1 cellular context compared by ENCODE assay signal in the genomic region with DNA sequence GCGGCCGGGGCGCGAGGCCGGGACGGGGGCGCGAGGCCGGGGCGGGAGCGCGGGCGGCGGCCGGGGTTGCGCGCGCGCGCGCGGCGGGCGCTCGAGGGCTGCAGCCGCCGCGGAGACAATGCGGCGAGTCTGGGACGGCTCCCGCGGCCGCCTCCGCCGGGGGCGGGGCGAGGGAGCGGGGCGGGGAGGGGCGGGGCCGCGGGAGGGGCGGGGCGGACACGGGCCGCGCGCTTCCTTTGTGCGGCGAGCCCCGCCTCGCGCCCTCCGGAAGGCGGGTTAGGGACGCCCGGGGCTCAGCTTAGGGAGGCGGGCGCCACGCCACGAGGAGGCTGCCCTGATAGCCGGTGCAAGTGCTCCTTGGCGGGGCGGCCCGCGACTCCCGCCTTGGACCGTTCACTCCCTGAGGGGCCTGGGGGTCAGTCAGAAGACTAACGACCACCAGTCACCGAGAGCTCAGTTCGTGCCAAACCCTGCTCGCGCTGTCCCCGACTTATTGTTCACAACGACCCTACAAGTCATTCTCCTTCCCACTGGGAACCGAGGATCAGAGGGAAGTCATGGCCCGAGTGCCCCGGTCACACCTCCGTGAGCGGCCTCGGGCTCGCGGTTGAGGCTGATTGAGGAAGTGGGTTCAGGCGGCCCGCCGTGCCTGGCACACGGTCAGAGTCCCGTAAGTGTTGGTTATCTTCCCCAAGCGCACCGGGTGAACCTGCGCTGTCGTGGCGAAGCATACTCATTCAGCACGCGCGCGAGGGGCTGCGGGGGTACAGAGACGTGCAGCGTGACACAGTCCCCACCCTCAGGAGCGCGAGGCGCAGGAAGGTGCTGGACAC.
TF ChIP-seq lines count a peak whose summit lies in the region.

No MANE protein-coding gene starts in this region.

TF ChIP-seq in HepG2, 621 proteins besides CTCF, POLR2A, EP300 and RAD21 (continued from another document and continues in another):
- TF ChIP-seq, protein P1, sequence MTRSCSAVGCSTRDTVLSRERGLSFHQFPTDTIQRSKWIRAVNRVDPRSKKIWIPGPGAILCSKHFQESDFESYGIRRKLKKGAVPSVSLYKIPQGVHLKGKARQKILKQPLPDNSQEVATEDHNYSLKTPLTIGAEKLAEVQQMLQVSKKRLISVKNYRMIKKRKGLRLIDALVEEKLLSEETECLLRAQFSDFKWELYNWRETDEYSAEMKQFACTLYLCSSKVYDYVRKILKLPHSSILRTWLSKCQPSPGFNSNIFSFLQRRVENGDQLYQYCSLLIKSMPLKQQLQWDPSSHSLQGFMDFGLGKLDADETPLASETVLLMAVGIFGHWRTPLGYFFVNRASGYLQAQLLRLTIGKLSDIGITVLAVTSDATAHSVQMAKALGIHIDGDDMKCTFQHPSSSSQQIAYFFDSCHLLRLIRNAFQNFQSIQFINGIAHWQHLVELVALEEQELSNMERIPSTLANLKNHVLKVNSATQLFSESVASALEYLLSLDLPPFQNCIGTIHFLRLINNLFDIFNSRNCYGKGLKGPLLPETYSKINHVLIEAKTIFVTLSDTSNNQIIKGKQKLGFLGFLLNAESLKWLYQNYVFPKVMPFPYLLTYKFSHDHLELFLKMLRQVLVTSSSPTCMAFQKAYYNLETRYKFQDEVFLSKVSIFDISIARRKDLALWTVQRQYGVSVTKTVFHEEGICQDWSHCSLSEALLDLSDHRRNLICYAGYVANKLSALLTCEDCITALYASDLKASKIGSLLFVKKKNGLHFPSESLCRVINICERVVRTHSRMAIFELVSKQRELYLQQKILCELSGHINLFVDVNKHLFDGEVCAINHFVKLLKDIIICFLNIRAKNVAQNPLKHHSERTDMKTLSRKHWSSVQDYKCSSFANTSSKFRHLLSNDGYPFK (CRISPR knock-in tag; IDR thresholded peaks at IDR 0.05; ENCODE audit: borderline replicate concordance): peak; percentile 63; the same call in 1 of the 2 replicates
- TF ChIP-seq ETV6 (CRISPR knock-in tag; conservative IDR thresholded peaks at IDR 0.05) (0 out of 2 replicates have a peak, but pooled peaks have one; percentile 73), POLR2AphosphoS2 (IDR thresholded peaks at IDR 0.05; ENCODE audit: low read depth, low read length) (no peak), NFYB (CRISPR knock-in tag; IDR thresholded peaks at IDR 0.05) (no peak; the same call in 1 of the 2 replicates), ZNF660 (CRISPR knock-in tag; IDR thresholded peaks at IDR 0.05; ENCODE audit: borderline replicate concordance, low read depth) (0 out of 2 replicates have a peak, but pooled peaks have one; percentile 57), MTF2 (CRISPR knock-in tag; IDR thresholded peaks at IDR 0.05; ENCODE audit: borderline replicate concordance) (0 out of 2 replicates have a peak, but pooled peaks have one; percentile 75), CHD4 (IDR thresholded peaks at IDR 0.05; ENCODE audit: borderline replicate concordance, low read length) (no peak), REXO4 (CRISPR knock-in tag; IDR thresholded peaks at IDR 0.05; ENCODE audit: borderline replicate concordance) (no peak), ERF (CRISPR knock-in tag; IDR thresholded peaks at IDR 0.05) (peak; percentile 75; the same call in 1 of the 2 replicates), POGZ (CRISPR knock-in tag; IDR thresholded peaks at IDR 0.05) (peak; percentile 30; the same call in 1 of the 2 replicates), KDM5A (IDR thresholded peaks at IDR 0.05; ENCODE audit: borderline replicate concordance, low read length) (no peak), ZNF598 (CRISPR knock-in tag; IDR thresholded peaks at IDR 0.05; ENCODE audit: borderline replicate concordance) (peak; percentile 91; the same call in 1 of the 2 replicates), ZNF891 (CRISPR knock-in tag; IDR thresholded peaks at IDR 0.05) (peak; percentile 66; the same call in 1 of the 2 replicates), SMAD1 (CRISPR knock-in tag; IDR thresholded peaks at IDR 0.05; ENCODE audit: borderline replicate concordance, low read depth) (peak; percentile 23; the same call in 1 of the 2 replicates), KLF16 (CRISPR knock-in tag; IDR thresholded peaks at IDR 0.05) (peak in 1 of 2 experiments; percentile 46; a peak in 1 of 4 replicates), ZNF441 (CRISPR knock-in tag; IDR thresholded peaks at IDR 0.05; ENCODE audit: borderline replicate concordance) (peak; percentile 77; the same call in 1 of the 2 replicates), JUND (CRISPR knock-in tag; IDR thresholded peaks at IDR 0.05) (no peak), ZKSCAN1 (IDR thresholded peaks at IDR 0.05; ENCODE audit: low read length) (no peak), NR2F1 (CRISPR knock-in tag; IDR thresholded peaks at IDR 0.05) (no peak), SIN3A (IDR thresholded peaks at IDR 0.05; ENCODE audit: borderline replicate concordance, low read depth, low read length) (peak; percentile 73; the same call in 1 of the 2 replicates)
- TF ChIP-seq, protein P2, sequence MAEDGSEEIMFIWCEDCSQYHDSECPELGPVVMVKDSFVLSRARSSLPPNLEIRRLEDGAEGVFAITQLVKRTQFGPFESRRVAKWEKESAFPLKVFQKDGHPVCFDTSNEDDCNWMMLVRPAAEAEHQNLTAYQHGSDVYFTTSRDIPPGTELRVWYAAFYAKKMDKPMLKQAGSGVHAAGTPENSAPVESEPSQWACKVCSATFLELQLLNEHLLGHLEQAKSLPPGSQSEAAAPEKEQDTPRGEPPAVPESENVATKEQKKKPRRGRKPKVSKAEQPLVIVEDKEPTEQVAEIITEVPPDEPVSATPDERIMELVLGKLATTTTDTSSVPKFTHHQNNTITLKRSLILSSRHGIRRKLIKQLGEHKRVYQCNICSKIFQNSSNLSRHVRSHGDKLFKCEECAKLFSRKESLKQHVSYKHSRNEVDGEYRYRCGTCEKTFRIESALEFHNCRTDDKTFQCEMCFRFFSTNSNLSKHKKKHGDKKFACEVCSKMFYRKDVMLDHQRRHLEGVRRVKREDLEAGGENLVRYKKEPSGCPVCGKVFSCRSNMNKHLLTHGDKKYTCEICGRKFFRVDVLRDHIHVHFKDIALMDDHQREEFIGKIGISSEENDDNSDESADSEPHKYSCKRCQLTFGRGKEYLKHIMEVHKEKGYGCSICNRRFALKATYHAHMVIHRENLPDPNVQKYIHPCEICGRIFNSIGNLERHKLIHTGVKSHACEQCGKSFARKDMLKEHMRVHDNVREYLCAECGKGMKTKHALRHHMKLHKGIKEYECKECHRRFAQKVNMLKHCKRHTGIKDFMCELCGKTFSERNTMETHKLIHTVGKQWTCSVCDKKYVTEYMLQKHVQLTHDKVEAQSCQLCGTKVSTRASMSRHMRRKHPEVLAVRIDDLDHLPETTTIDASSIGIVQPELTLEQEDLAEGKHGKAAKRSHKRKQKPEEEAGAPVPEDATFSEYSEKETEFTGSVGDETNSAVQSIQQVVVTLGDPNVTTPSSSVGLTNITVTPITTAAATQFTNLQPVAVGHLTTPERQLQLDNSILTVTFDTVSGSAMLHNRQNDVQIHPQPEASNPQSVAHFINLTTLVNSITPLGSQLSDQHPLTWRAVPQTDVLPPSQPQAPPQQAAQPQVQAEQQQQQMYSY (CRISPR knock-in tag; IDR thresholded peaks at IDR 0.05): 0 out of 2 replicates have a peak, but pooled peaks have one; percentile 28
- TF ChIP-seq, protein P3, sequence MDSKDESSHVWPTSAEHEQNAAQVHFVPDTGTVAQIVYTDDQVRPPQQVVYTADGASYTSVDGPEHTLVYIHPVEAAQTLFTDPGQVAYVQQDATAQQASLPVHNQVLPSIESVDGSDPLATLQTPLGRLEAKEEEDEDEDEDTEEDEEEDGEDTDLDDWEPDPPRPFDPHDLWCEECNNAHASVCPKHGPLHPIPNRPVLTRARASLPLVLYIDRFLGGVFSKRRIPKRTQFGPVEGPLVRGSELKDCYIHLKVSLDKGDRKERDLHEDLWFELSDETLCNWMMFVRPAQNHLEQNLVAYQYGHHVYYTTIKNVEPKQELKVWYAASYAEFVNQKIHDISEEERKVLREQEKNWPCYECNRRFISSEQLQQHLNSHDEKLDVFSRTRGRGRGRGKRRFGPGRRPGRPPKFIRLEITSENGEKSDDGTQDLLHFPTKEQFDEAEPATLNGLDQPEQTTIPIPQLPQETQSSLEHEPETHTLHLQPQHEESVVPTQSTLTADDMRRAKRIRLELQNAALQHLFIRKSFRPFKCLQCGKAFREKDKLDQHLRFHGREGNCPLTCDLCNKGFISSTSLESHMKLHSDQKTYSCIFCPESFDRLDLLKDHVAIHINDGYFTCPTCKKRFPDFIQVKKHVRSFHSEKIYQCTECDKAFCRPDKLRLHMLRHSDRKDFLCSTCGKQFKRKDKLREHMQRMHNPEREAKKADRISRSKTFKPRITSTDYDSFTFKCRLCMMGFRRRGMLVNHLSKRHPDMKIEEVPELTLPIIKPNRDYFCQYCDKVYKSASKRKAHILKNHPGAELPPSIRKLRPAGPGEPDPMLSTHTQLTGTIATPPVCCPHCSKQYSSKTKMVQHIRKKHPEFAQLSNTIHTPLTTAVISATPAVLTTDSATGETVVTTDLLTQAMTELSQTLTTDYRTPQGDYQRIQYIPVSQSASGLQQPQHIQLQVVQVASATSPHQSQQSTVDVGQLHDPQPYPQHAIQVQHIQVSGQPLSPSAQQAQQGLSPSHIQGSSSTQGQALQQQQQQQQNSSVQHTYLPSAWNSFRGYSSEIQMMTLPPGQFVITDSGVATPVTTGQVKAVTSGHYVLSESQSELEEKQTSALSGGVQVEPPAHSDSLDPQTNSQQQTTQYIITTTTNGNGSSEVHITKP (CRISPR knock-in tag; IDR thresholded peaks at IDR 0.05; ENCODE audit: low read depth): 0 out of 2 replicates have a peak, but pooled peaks have one; percentile 15
- TF ChIP-seq, protein P4, sequence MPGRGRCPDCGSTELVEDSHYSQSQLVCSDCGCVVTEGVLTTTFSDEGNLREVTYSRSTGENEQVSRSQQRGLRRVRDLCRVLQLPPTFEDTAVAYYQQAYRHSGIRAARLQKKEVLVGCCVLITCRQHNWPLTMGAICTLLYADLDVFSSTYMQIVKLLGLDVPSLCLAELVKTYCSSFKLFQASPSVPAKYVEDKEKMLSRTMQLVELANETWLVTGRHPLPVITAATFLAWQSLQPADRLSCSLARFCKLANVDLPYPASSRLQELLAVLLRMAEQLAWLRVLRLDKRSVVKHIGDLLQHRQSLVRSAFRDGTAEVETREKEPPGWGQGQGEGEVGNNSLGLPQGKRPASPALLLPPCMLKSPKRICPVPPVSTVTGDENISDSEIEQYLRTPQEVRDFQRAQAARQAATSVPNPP (CRISPR knock-in tag; IDR thresholded peaks at IDR 0.05): 0 out of 2 replicates have a peak, but pooled peaks have one; percentile 48
- TF ChIP-seq, protein P5, sequence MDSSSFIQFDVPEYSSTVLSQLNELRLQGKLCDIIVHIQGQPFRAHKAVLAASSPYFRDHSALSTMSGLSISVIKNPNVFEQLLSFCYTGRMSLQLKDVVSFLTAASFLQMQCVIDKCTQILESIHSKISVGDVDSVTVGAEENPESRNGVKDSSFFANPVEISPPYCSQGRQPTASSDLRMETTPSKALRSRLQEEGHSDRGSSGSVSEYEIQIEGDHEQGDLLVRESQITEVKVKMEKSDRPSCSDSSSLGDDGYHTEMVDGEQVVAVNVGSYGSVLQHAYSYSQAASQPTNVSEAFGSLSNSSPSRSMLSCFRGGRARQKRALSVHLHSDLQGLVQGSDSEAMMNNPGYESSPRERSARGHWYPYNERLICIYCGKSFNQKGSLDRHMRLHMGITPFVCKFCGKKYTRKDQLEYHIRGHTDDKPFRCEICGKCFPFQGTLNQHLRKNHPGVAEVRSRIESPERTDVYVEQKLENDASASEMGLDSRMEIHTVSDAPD (CRISPR knock-in tag; IDR thresholded peaks at IDR 0.05): peak; percentile 64; the same call in 1 of the 2 replicates
- TF ChIP-seq, protein P6, sequence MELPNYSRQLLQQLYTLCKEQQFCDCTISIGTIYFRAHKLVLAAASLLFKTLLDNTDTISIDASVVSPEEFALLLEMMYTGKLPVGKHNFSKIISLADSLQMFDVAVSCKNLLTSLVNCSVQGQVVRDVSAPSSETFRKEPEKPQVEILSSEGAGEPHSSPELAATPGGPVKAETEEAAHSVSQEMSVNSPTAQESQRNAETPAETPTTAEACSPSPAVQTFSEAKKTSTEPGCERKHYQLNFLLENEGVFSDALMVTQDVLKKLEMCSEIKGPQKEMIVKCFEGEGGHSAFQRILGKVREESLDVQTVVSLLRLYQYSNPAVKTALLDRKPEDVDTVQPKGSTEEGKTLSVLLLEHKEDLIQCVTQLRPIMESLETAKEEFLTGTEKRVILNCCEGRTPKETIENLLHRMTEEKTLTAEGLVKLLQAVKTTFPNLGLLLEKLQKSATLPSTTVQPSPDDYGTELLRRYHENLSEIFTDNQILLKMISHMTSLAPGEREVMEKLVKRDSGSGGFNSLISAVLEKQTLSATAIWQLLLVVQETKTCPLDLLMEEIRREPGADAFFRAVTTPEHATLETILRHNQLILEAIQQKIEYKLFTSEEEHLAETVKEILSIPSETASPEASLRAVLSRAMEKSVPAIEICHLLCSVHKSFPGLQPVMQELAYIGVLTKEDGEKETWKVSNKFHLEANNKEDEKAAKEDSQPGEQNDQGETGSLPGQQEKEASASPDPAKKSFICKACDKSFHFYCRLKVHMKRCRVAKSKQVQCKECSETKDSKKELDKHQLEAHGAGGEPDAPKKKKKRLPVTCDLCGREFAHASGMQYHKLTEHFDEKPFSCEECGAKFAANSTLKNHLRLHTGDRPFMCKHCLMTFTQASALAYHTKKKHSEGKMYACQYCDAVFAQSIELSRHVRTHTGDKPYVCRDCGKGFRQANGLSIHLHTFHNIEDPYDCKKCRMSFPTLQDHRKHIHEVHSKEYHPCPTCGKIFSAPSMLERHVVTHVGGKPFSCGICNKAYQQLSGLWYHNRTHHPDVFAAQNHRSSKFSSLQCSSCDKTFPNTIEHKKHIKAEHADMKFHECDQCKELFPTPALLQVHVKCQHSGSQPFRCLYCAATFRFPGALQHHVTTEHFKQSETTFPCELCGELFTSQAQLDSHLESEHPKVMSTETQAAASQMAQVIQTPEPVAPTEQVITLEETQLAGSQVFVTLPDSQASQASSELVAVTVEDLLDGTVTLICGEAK (IDR thresholded peaks at IDR 0.05): no peak
- TF ChIP-seq, protein P6 (CRISPR knock-in tag; IDR thresholded peaks at IDR 0.05): 0 out of 2 replicates have a peak, but pooled peaks have one; percentile 38
